Comparison of ENCODE assay signal across 19 cellular contexts in the genomic region with DNA sequence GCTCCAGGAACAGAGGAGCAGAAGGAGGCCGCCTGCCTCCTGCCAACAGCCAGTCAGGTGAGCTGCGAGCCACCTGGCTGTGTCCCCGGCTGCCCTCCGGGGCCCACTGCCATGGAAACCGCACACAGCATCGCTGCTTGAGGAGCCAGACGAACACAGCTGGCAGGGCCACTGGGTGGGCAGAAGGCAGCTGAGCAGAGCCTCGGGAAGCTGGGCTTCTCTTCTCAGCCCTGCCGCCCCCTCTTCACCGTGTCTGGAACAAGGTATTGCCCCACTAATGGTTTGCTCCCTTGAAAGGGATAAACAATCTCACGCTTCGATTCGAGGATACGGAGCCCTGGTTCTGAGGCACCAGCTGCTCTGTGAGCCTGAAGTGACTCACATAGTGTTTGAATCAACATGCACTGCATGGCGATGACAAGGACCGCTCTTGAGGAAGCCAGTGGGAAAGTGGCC.
DNase-seq lines count a peak whose midpoint lies in the region; ATAC-seq and TF ChIP-seq lines count a peak whose summit lies in the region.
"Had no signal": no experiment of that assay in that cellular context is flagged by ENCODE, and none has a peak within 500 bp of the region (broad histone marks: within the 10 kb centered on the region; RNA-seq: fewer than 3 reads in every experiment).

No MANE protein-coding gene starts in this region.

- H3K36me3 Mint-ChIP-seq in CD14-positive monocyte, result no peaks in the 10 kb centered on the region
- H3K36me3 Mint-ChIP-seq: mesothelial cell of epicardium had no signal

- peaks cover 7% of the 10 kb centered on the region for H3K4me1 Mint-ChIP-seq in CD14-positive monocyte
- H3K4me1 Mint-ChIP-seq: T-helper 17 cell had no signal

- H3K9ac ChIP-seq in fibroblast of lung (ENCODE audit: insufficient read depth, low read length), result no peak overlapping the region
- H3K9ac ChIP-seq: parathyroid adenoma had no signal

- H3K9me3 ChIP-seq in cardiac muscle cell (ENCODE audit: low read depth), result no peaks in the 10 kb centered on the region
- H3K9me3 ChIP-seq in left ventricle myocardium inferior (replicated peaks), result no peaks in the 10 kb centered on the region
- H3K9me3 ChIP-seq in fibroblast of lung (ENCODE audit: control insufficient read depth, insufficient read depth, low read depth, low read length), result no peaks in the 10 kb centered on the region
- H3K9me3 ChIP-seq in spleen, result no peaks in the 10 kb centered on the region
- H3K9me3 ChIP-seq: adrenal gland, thyroid gland had no signal

- H3K4me3 ChIP-seq in cardiac muscle cell (no peak overlapping the region), left ventricle myocardium inferior (no peak overlapping the region), fibroblast of lung (replicated peaks in 1 of 4; ENCODE audit: control extremely low read depth in 1 of 4, insufficient read depth in 1 of 4, low read depth in 3 of 4, low read length in 4 of 4) (no peak overlapping the region), spleen (no peak overlapping the region)
- H3K4me3 ChIP-seq: adrenal gland, thyroid gland had no signal

- H3K27ac ChIP-seq in cardiac muscle cell (no peak overlapping the region), left ventricle myocardium inferior (replicated peaks) (no peak overlapping the region), fibroblast of lung (ENCODE audit: insufficient read depth, low read length) (no peak overlapping the region), spleen (peak overlapping the region in 3 of 8 donors; percentile 51 to 64 (median 59))
- H3K27ac ChIP-seq: parathyroid adenoma, thyroid gland had no signal

- H4K20me1 ChIP-seq in fibroblast of lung (ENCODE audit: control insufficient read depth, extremely low read depth, insufficient read depth, low read length), result no peaks in the 10 kb centered on the region

- H3K36me3 ChIP-seq in cardiac muscle cell (no peaks in the 10 kb centered on the region), left ventricle myocardium inferior (no peaks in the 10 kb centered on the region), fibroblast of lung (ENCODE audit: control insufficient read depth, insufficient read depth, low read length) (no peaks in the 10 kb centered on the region), spleen (no peaks in the 10 kb centered on the region)
- H3K36me3 ChIP-seq: adrenal gland, thyroid gland had no signal

- H3K4me2 ChIP-seq in fibroblast of lung (ENCODE audit: extremely low read depth, insufficient read depth, low read length), result no peak overlapping the region

- H3K4me1 ChIP-seq in cardiac muscle cell (ENCODE audit: low read depth) (peaks cover 11% of the 10 kb centered on the region), left ventricle myocardium inferior (no peaks in the 10 kb centered on the region), fibroblast of lung (ENCODE audit: control insufficient read depth, extremely low read depth, insufficient read depth, low read length) (no peaks in the 10 kb centered on the region), spleen (peaks cover 0 to 48% (median 19%) of the 10 kb centered on the region in 6 donors)
- H3K4me1 ChIP-seq: parathyroid adenoma, thyroid gland had no signal

- H3K79me2 ChIP-seq in fibroblast of lung (ENCODE audit: control insufficient read depth, insufficient read depth, low read length), result no peaks in the 10 kb centered on the region
- H3K79me2 ChIP-seq: parathyroid adenoma had no signal

- peaks cover 0 to 8% (median 2%) of the 10 kb centered on the region in 7 donors for H3K9me3 Mint-ChIP-seq in CD14-positive monocyte

- TF ChIP-seq CTCF in cardiac muscle cell (IDR thresholded peaks at IDR 0.05; ENCODE audit: low read depth, low read length), result no peak
- no peak for TF ChIP-seq CTCF in left ventricle myocardium inferior (IDR thresholded peaks at IDR 0.05; ENCODE audit: borderline replicate concordance)
- TF ChIP-seq CTCF in fibroblast of lung (conservative IDR thresholded peaks at IDR 0.05 in 1 of 2, IDR thresholded peaks at IDR 0.05 in 1 of 2; ENCODE audit: low read depth in 1 of 2, low read length in 2 of 2), result no peak
- TF ChIP-seq CTCF in spleen (IDR thresholded peaks at IDR 0.05 in 8 of 11, conservative IDR thresholded peaks at IDR 0.05 in 3 of 11), result no peak
- TF ChIP-seq CTCF in CD14-positive monocyte (IDR thresholded peaks at IDR 0.05), result no peak

- intact Hi-C loops in left ventricle myocardium inferior (cut with micrococcal nuclease), result no loop called here
- intact Hi-C loops in spleen (cut with DNase I; ENCODE audit: low total_unique reads), result no loop called here
- intact Hi-C loops in CD14-positive monocyte (cut with micrococcal nuclease), result no loop called here

- DNase-seq in cardiac muscle cell (ENCODE audit: low read depth in 1 of 2, low spot score in 1 of 2) (peak; percentile 55 to 72), left ventricle myocardium inferior (no peak), NCI-H345 (lab: John Stamatoyannopoulos, UW) (peak; percentile 90), fibroblast of lung (ENCODE audit: low read depth in 2 of 2) (peak; percentile 2 to 60), spleen (peak; percentile 62), CD14-positive monocyte (ENCODE audit: low spot score) (no peak), MV-4-11 (lab: John Stamatoyannopoulos, UW) (no peak)
- DNase-seq: activated CD4-positive, alpha-beta T cell treated with anti-CD3 and anti-CD28 coated beads for 48 hours; activated T-cell treated with anti-CD3 and anti-CD28 coated beads, Interleukin-2, amount 50 U/mL, for 48 hours; dermis blood vessel endothelial cell; HCEC 1CT; NCI-H510A treated with DMSO at 0.1 percent for 48 hours; stimulated activated CD4-positive, alpha-beta T cell treated with anti-CD3 and anti-CD28 coated beads, Interleukin-15, amount 100 ng/mL, for 24 hours; T-helper 17 cell had no signal

- no peak for ATAC-seq in HG03025 (IDR thresholded peaks at IDR 0.05; ENCODE audit: low FRiP score, unreplicated experiment)
- ATAC-seq: T-helper 17 cell had no signal

- WGBS in spleen, 5 donors, result 87 to 95% (median 93%) methylated on average over 15 to 16 of the region's 16 CpGs

- H3K4me3 Mint-ChIP-seq in CD14-positive monocyte, result no peak overlapping the region
- H3K4me3 Mint-ChIP-seq: mesothelial cell of epicardium, T-helper 17 cell had no signal

- H3K27me3 ChIP-seq in cardiac muscle cell (no peaks in the 10 kb centered on the region), left ventricle myocardium inferior (ENCODE audit: low read depth) (peaks cover 63% of the 10 kb centered on the region), fibroblast of lung (ENCODE audit: control insufficient read depth, insufficient read depth, low read length) (no peaks in the 10 kb centered on the region), spleen (replicated peaks in 1 of 7) (no peaks in the 10 kb centered on the region)
- H3K27me3 ChIP-seq: adrenal gland, thyroid gland had no signal

- TF ChIP-seq POLR2A in spleen (IDR thresholded peaks at IDR 0.05), result no peak

- H2AFZ ChIP-seq in fibroblast of lung (ENCODE audit: low read length), result no peak overlapping the region
- H2AFZ ChIP-seq: parathyroid adenoma had no signal

- H3K27ac Mint-ChIP-seq in CD14-positive monocyte, result no peak overlapping the region
- H3K27ac Mint-ChIP-seq: mesothelial cell of epicardium, T-helper 17 cell had no signal

- peaks cover 6 to 12% (median 7%) of the 10 kb centered on the region in 3 donors for H3K27me3 Mint-ChIP-seq in CD14-positive monocyte (ENCODE audit: low read depth in 3 of 3)

Comparison
In these comparisons a context has a peak if more than half of its experiments do, and no peak if none do; other contexts are left out.
1. DNase-seq: peak in cardiac muscle cell (2 of 2), NCI-H345 (single experiment), fibroblast of lung (2 of 2) and spleen (single experiment); none in left ventricle myocardium inferior (single experiment), CD14-positive monocyte (single experiment) and MV-4-11 (single experiment).